In genomic region chr1:48200166-48200900, GRCh38 we compare ENCODE assay signal across 20 cellular contexts. TPM values are rescaled to one million over a fixed set of nuclear protein-coding genes. Genes with fewer than 3 reads are reported as not detected.
"Had no signal": no experiment of that assay in that cellular context is flagged by ENCODE, and none has a peak within 500 bp of the region (broad histone marks: within the 10 kb centered on the region; RNA-seq: fewer than 3 reads in every experiment).

No MANE protein-coding gene starts in this region.

- H3K27me3 ChIP-seq: body of pancreas, foreskin keratinocyte, pancreas, tibial nerve had no signal

- H3K27ac Mint-ChIP-seq: activated B cell treated with CpG ODN at 0.5 μM for 24 hours; activated naive CD4-positive, alpha-beta T cell treated with anti-CD3 and anti-CD28 coated beads for 36 hours; activated T-helper 17 cell treated with anti-CD3 and anti-CD28 coated beads, Interleukin-2, amount 50 U/mL, for 72 hours had no signal

- H3K9me3 Mint-ChIP-seq: activated B cell treated with CpG ODN at 0.5 μM for 24 hours; activated naive CD4-positive, alpha-beta T cell treated with anti-CD3 and anti-CD28 coated beads for 36 hours; activated T-helper 17 cell treated with anti-CD3 and anti-CD28 coated beads, Interleukin-2, amount 50 U/mL, for 72 hours; neural crest cell had no signal

- H3K4me1 Mint-ChIP-seq: activated B cell treated with CpG ODN at 0.5 μM for 24 hours; activated T-helper 17 cell treated with anti-CD3 and anti-CD28 coated beads, Interleukin-2, amount 50 U/mL, for 72 hours had no signal

- H3K36me3 ChIP-seq: pancreas, tibial nerve had no signal

- H3K4me1 ChIP-seq: body of pancreas, pancreas had no signal

- DNase-seq: activated B cell treated with CpG ODN at 0.5 μM for 24 hours; activated CD4-positive, alpha-beta T cell treated with anti-CD3 and anti-CD28 coated beads, Interleukin-2, amount 50 U/mL, for 1 hour; activated naive CD4-positive, alpha-beta T cell treated with anti-CD3 and anti-CD28 coated beads for 36 hours; activated T-cell treated with anti-CD3 and anti-CD28 coated beads for 4 hours; body of pancreas; head of caudate nucleus; kidney; left ventricle myocardium superior; mesendoderm; pancreas; small intestine; T-helper 2 cell had no signal

- H3K4me3 ChIP-seq: body of pancreas, pancreas, tibial nerve had no signal

- H3K4me3 Mint-ChIP-seq: activated B cell treated with CpG ODN at 0.5 μM for 24 hours; activated naive CD4-positive, alpha-beta T cell treated with anti-CD3 and anti-CD28 coated beads for 36 hours; activated T-helper 17 cell treated with anti-CD3 and anti-CD28 coated beads, Interleukin-2, amount 50 U/mL, for 72 hours; endodermal cell; neural crest cell had no signal

- H3K9me3 ChIP-seq: body of pancreas, pancreas, tibial nerve had no signal

- ATAC-seq: activated T-helper 17 cell treated with anti-CD3 and anti-CD28 coated beads, Interleukin-2, amount 50 U/mL, for 72 hours; body of pancreas; foreskin keratinocyte; left ventricle myocardium superior; pancreas had no signal

- FAIRE-seq: kidney, pancreas, small intestine, TTC549 had no signal

- H3K27ac ChIP-seq: body of pancreas, foreskin keratinocyte, pancreas had no signal

RNA-seq across cellular contexts. Expression of gene SLC5A9, which starts 22.2 kb away (rescaled TPM):
- total RNA-seq: activated B cell treated with CpG ODN at 0.5 μM for 24 hours; activated CD8-positive, alpha-beta memory T cell treated with anti-CD3 and anti-CD28 coated beads for 36 hours; activated naive CD4-positive, alpha-beta T cell treated with anti-CD3 and anti-CD28 coated beads for 36 hours; activated T-helper 17 cell treated with anti-CD3 and anti-CD28 coated beads, Interleukin-2, amount 50 U/mL, for 72 hours; cerebellum; foreskin keratinocyte; neural crest cell; tibial nerve had no signal
- polyA plus RNA-seq: foreskin keratinocyte had no signal
